8 cellular contexts compared by ENCODE assay signal in genomic region chr19:45406165-45406956, GRCh38. TPM values are rescaled to one million over a fixed set of nuclear protein-coding genes. Genes with fewer than 3 reads are reported as not detected.
DNase-seq lines count a peak whose midpoint lies in the region; ATAC-seq and TF ChIP-seq lines count a peak whose summit lies in the region.

POLR1G (plus strand) TSS chr19:45406644; CDS start chr19:45406697, 53 bp downstream.

- H3K36me3 Mint-ChIP-seq in CD14-positive monocyte: peaks cover 5 to 8% of the 10 kb centered on the region in 2 donors
- peaks cover 12% of the 10 kb centered on the region for H3K36me3 Mint-ChIP-seq in activated CD4-positive, alpha-beta memory T cell treated with anti-CD3 and anti-CD28 coated beads for 36 hours

- H3K36me3 ChIP-seq in liver (ENCODE audit: control insufficient read depth in 4 of 4, insufficient read depth in 3 of 4, low read depth in 1 of 4, low read length in 3 of 4): peaks cover 0 to 2% (median 0%) of the 10 kb centered on the region in 4 donors

- ATAC-seq in GM19351 (IDR thresholded peaks at IDR 0.05; ENCODE audit: unreplicated experiment) (peak; percentile 76), HG03521 (IDR thresholded peaks at IDR 0.05; ENCODE audit: unreplicated experiment) (peak; percentile 63)

- H3K4me3 ChIP-seq in liver (ENCODE audit: low read depth in 1 of 3, low read length in 3 of 3): peak within 1 kb of the TSS; percentile 48 to 82 (median 75)

- no peak for TF ChIP-seq RAD21 in liver (IDR thresholded peaks at IDR 0.05)

- H3K27me3 ChIP-seq in liver (ENCODE audit: control insufficient read depth in 4 of 4, insufficient read depth in 4 of 4, low read length in 3 of 4): no peaks in the 10 kb centered on the region

- intact Hi-C loops in CD14-positive monocyte (cut with micrococcal nuclease): loop anchor here in 1 of 2 donors (5.0 to 10.0 kb wide), 2 partner anchors 34 to 228 kb away; partner anchors contain the start of genes EML2 and ERCC2
- intact Hi-C loops in activated CD4-positive, alpha-beta memory T cell treated with anti-CD3 and anti-CD28 coated beads for 36 hours (cut with micrococcal nuclease): loop anchor here (1.0 kb wide), 1 partner anchor 17 kb away; the partner anchor contains the start of gene ERCC1

- WGBS in liver: under 1% methylated on average over 47 of the region's 47 CpGs

- peak within 1 kb of the TSS; percentile 96 to 97 for H3K27ac ChIP-seq in liver (ENCODE audit: low read depth in 1 of 2, low read length in 2 of 2)

- POLR2A ChIA-PET in activated CD4-positive, alpha-beta memory T cell treated with anti-CD3 and anti-CD28 coated beads for 36 hours (lab: Charles Lee): interaction anchor here (0.7 to 1.0 kb wide), 4 partner anchors 8 to 72 kb away, joined by 3 to 4 read pairs (median 3); partner anchors contain the start of gene FOSB

- H3K9ac ChIP-seq in liver (ENCODE audit: low read depth in 1 of 2, low read length in 2 of 2): peak within 1 kb of the TSS; percentile 73 to 83

- no peaks in the 10 kb centered on the region for H3K9me3 ChIP-seq in liver (ENCODE audit: control insufficient read depth in 4 of 4, low read length in 3 of 4)

- H3K27me3 Mint-ChIP-seq in CD14-positive monocyte (ENCODE audit: low read depth in 3 of 3): peaks cover 37 to 38% (median 38%) of the 10 kb centered on the region in 3 donors
- H3K27me3 Mint-ChIP-seq in activated CD4-positive, alpha-beta memory T cell treated with anti-CD3 and anti-CD28 coated beads for 36 hours: peaks cover 26% of the 10 kb centered on the region

- TF ChIP-seq CTCF in CD14-positive monocyte (IDR thresholded peaks at IDR 0.05) (no peak), liver (IDR thresholded peaks at IDR 0.05; ENCODE audit: low read depth, low read length, missing input control) (no peak)

- peaks cover 10 to 35% (median 23%) of the 10 kb centered on the region in 4 donors for H3K4me1 ChIP-seq in liver (ENCODE audit: control insufficient read depth in 4 of 4, insufficient read depth in 4 of 4, low read length in 3 of 4)

- CTCF ChIA-PET in activated CD4-positive, alpha-beta memory T cell treated with anti-CD3 and anti-CD28 coated beads for 36 hours (lab: Charles Lee): interaction anchor here (0.6 kb wide), 1 partner anchor 99 kb away, joined by 3 read pairs; no protein-coding TSS in a partner anchor

- H3K4me1 Mint-ChIP-seq in CD14-positive monocyte: peaks cover 50% of the 10 kb centered on the region
- H3K4me1 Mint-ChIP-seq in activated CD4-positive, alpha-beta memory T cell treated with anti-CD3 and anti-CD28 coated beads for 36 hours (ENCODE audit: low read depth): peaks cover 39% of the 10 kb centered on the region

- peaks cover 0 to 12% (median 6%) of the 10 kb centered on the region in 7 donors for H3K9me3 Mint-ChIP-seq in CD14-positive monocyte
- H3K9me3 Mint-ChIP-seq in activated CD4-positive, alpha-beta memory T cell treated with anti-CD3 and anti-CD28 coated beads for 36 hours: no peaks in the 10 kb centered on the region

- peak within 1 kb of the TSS; percentile 88 to 100 (median 98) for H3K27ac Mint-ChIP-seq in CD14-positive monocyte
- H3K27ac Mint-ChIP-seq in activated CD4-positive, alpha-beta memory T cell treated with anti-CD3 and anti-CD28 coated beads for 36 hours: peak within 1 kb of the TSS; percentile 84

- DNase-seq in CD14-positive monocyte (ENCODE audit: low spot score) (peak; percentile 65), NCI-H748 treated with DMSO at 0.1 percent for 48 hours (lab: John Stamatoyannopoulos, UW) (peak; percentile 91), dermis microvascular lymphatic vessel endothelial cell (ENCODE audit: low read depth in 2 of 2) (peak; percentile 54 to 82)
- DNase-seq in activated CD4-positive, alpha-beta memory T cell treated with anti-CD3 and anti-CD28 coated beads for 36 hours: peak; percentile 83
- DNase-seq in stimulated activated CD4-positive, alpha-beta T cell treated with anti-CD3 and anti-CD28 coated beads, Interleukin-4, amount 100 ng/mL, for 1 hour: peak; percentile 79

- peak within 1 kb of the TSS; percentile 81 to 95 for H3K4me3 Mint-ChIP-seq in CD14-positive monocyte
- H3K4me3 Mint-ChIP-seq in activated CD4-positive, alpha-beta memory T cell treated with anti-CD3 and anti-CD28 coated beads for 36 hours: peak within 1 kb of the TSS; percentile 94

TF ChIP-seq in liver, 16 proteins besides CTCF, POLR2A, EP300 and RAD21:
- TF ChIP-seq, protein P1, sequence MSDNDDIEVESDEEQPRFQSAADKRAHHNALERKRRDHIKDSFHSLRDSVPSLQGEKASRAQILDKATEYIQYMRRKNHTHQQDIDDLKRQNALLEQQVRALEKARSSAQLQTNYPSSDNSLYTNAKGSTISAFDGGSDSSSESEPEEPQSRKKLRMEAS (IDR thresholded peaks at IDR 0.05): peak; percentile 100
- TF ChIP-seq SP1 (IDR thresholded peaks at IDR 0.05) (peak; percentile 74), HNF4A (conservative IDR thresholded peaks at IDR 0.05) (peak in 1 of 2 donors; percentile 22), GABPA (IDR thresholded peaks at IDR 0.05 in 1 of 2, conservative IDR thresholded peaks at IDR 0.05 in 1 of 2) (peak in 1 of 2 donors; percentile 75), EGR1 (IDR thresholded peaks at IDR 0.05; ENCODE audit: low read depth in 2 of 2) (peak; percentile 71 to 90), TAF1 (conservative IDR thresholded peaks at IDR 0.05) (no peak), REST (IDR thresholded peaks at IDR 0.05) (peak; percentile 31), JUND (IDR thresholded peaks at IDR 0.05) (peak in 1 of 2 donors; percentile 60), FOXA2 (IDR thresholded peaks at IDR 0.05) (no peak), FOXA1 (IDR thresholded peaks at IDR 0.05) (no peak), RXRA (IDR thresholded peaks at IDR 0.05) (peak; percentile 36 to 37), YY1 (IDR thresholded peaks at IDR 0.05) (peak; percentile 69)

RNA-seq across cellular contexts. Expression of gene POLR1G, which starts in this region (rescaled TPM):
- polyA plus RNA-seq in CD14-positive monocyte: 1 to 10 TPM; 1.1 to 1.5 TPM
- total RNA-seq in activated CD4-positive, alpha-beta memory T cell treated with anti-CD3 and anti-CD28 coated beads for 36 hours: 10 to 100 TPM; 11.1 to 12.6 TPM
- total RNA-seq in dermis microvascular lymphatic vessel endothelial cell: 7.0 and 7.4 TPM in 2 replicates
- 1 to 10 TPM; 1.9 TPM for total RNA-seq in liver
- 1 to 10 TPM; 1.1 to 2.4 TPM for polyA plus RNA-seq in liver

Comparison
In these comparisons a context has a peak if more than half of its experiments do, and no peak if none do; other contexts are left out.
1. Peak in every context shown above with its lines: DNase-seq, ATAC-seq, H3K4me3 ChIP-seq and H3K27ac ChIP-seq.